12 cellular contexts compared by ENCODE assay signal in the genomic region with DNA sequence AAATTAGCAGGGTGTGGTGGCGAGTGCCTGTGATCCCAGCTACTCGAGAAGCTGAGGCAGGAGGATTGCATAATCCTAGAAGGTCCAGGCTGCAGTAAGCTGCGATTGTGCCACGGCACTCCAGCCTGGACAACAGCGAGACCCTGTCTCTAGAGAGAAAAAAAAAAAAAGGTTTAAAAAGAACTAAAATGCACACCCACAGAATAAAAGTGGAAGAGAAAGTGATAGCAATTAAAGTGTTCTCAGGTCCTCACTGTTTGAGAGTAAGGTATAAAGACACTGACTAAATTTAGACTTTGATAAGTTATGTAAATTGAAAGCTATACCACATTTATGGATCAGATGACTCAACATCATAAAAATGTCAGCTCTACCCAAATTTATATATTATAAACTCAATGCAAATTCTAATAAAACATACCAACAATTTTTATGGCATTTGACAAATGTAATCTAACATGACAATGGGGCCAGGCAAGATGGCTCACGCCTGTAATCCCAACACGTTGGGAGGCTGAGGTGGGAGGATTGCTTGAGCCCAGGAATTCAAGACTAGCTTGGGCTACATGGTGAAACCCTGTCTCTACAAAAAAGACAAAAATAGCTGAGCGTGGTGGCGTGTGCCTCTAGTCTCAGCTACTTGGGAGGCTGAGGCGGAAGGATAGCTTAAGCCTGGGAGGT. TPM values are rescaled to one million over a fixed set of nuclear protein-coding genes. Genes with fewer than 3 reads are reported as not detected.
DNase-seq lines count a peak whose midpoint lies in the region; ATAC-seq, FAIRE-seq and TF ChIP-seq lines count a peak whose summit lies in the region.
"Had no signal": no experiment of that assay in that cellular context is flagged by ENCODE, and none has a peak within 500 bp of the region (broad histone marks: within the 10 kb centered on the region; RNA-seq: fewer than 3 reads in every experiment).

No MANE protein-coding gene starts in this region.

- no peak overlapping the region for H2AFZ ChIP-seq in HepG2 (ENCODE audit: low read length)

- H3K36me3 ChIP-seq in HepG2 (replicated peaks in 1 of 2; ENCODE audit: control insufficient read depth in 1 of 2, insufficient read depth in 2 of 2, low read length in 2 of 2) (peaks cover 2 to 17% of the 10 kb centered on the region in 2 experiments; a peak in 3 of 5 replicates), right lobe of liver (no peaks in the 10 kb centered on the region), Peyer's patch (peaks cover 0 to 11% (median 0%) of the 10 kb centered on the region in 3 donors), esophagus muscularis mucosa (peaks cover 0 to 16% (median 6%) of the 10 kb centered on the region in 4 donors), upper lobe of left lung (peaks cover 0 to 11% (median 4%) of the 10 kb centered on the region in 4 donors)

- H3K4me3 ChIP-seq in HepG2 (replicated peaks in 1 of 3; ENCODE audit: insufficient read depth in 1 of 3, low read depth in 2 of 3, low read length in 3 of 3) (no peak overlapping the region), right lobe of liver (no peak overlapping the region), Peyer's patch (no peak overlapping the region), esophagus muscularis mucosa (no peak overlapping the region), upper lobe of left lung (no peak overlapping the region)

- TF ChIP-seq RAD21 in HepG2 (CRISPR knock-in tag; IDR thresholded peaks at IDR 0.05) = no peak

- TF ChIP-seq CTCF in HepG2 (CRISPR knock-in tag; IDR thresholded peaks at IDR 0.05) = no peak
- TF ChIP-seq CTCF in right lobe of liver (IDR thresholded peaks at IDR 0.05) = no peak
- no peak for TF ChIP-seq CTCF in Peyer's patch (IDR thresholded peaks at IDR 0.05)
- TF ChIP-seq CTCF in esophagus muscularis mucosa (IDR thresholded peaks at IDR 0.05) = no peak
- no peak for TF ChIP-seq CTCF in upper lobe of left lung (IDR thresholded peaks at IDR 0.05)

- H3K4me2 ChIP-seq in HepG2 (ENCODE audit: low read depth, low read length) = no peak overlapping the region

- POLR2A ChIA-PET in HepG2 (lab: Yijun Ruan, JAX) = no interaction called here

- ATAC-seq in HepG2 = no peak
- no peak for ATAC-seq in right lobe of liver
- peak in 1 of 2 donors; percentile 57 for ATAC-seq in upper lobe of left lung (ENCODE audit: low FRiP score in 2 of 2)
- no peak for ATAC-seq in esophagus mucosa

- CTCF ChIA-PET in HepG2 (lab: Yijun Ruan, JAX; ENCODE audit: low intra/inter-chr PET ratio, low total read pairs) = no interaction called here

- FAIRE-seq in HepG2 (lab: Jason Lieb, UNC) = no peak

- no peak overlapping the region for H3K9ac ChIP-seq in HepG2 (ENCODE audit: insufficient read depth, low read depth, low read length)

- peaks cover 13% of the 10 kb centered on the region for H3K79me2 ChIP-seq in HepG2 (ENCODE audit: insufficient read depth, low read length)

- TF ChIP-seq EP300 in HepG2 (IDR thresholded peaks at IDR 0.05; ENCODE audit: low read depth in 2 of 2, low read length in 2 of 2) (no peak), HepG2 (CRISPR knock-in tag; IDR thresholded peaks at IDR 0.05; ENCODE audit: borderline replicate concordance) (no peak), esophagus muscularis mucosa (IDR thresholded peaks at IDR 0.05) (no peak), upper lobe of left lung (IDR thresholded peaks at IDR 0.05) (no peak)

- intact Hi-C loops in HepG2 (cut with micrococcal nuclease; ENCODE audit: unreplicated experiment) = no loop called here
- intact Hi-C loops in right lobe of liver (cut with DNase I) = no loop called here
- intact Hi-C loops in esophagus muscularis mucosa (cut with DNase I) = no loop called here

- DNase-seq in HepG2 (ENCODE audit: low spot score) (no peak), right lobe of liver (no peak), Peyer's patch (no peak), esophagus muscularis mucosa (ENCODE audit: extremely low spot score) (no peak), upper lobe of left lung (no peak), NCI-H82 treated with DMSO at 0.1 percent for 48 hours (lab: John Stamatoyannopoulos, UW; ENCODE audit: unreplicated experiment) (no peak)
- no peak for DNase-seq in stimulated activated CD4-positive, alpha-beta T cell treated with anti-CD3 and anti-CD28 coated beads, Interleukin-12 subunit alpha, Interleukin-12 subunit beta, amount 100 ng/mL, for 4 hours
- DNase-seq: activated gamma-delta T cell; SHP77 treated with DMSO at 0.1 percent for 48 hours; stimulated activated CD4-positive, alpha-beta T cell treated with anti-CD3 and anti-CD28 coated beads, Interleukin-4, amount 100 ng/mL, for 4 hours had no signal

- H3K4me1 ChIP-seq in HepG2 (ENCODE audit: insufficient read depth, low read length) (peaks cover 12% of the 10 kb centered on the region; the same call in 1 of the 2 replicates), right lobe of liver (no peaks in the 10 kb centered on the region), Peyer's patch (peaks cover 0 to 30% (median 12%) of the 10 kb centered on the region in 4 donors), esophagus muscularis mucosa (peaks cover 19 to 78% (median 69%) of the 10 kb centered on the region in 4 donors), upper lobe of left lung (peaks cover 39 to 68% (median 54%) of the 10 kb centered on the region in 4 donors)

- 95% methylated on average over 10 of the region's 10 CpGs for WGBS in HepG2 (ENCODE audit: low lambda C conversion rate)
- 76% methylated on average over 10 of the region's 10 CpGs for WGBS in right lobe of liver (ENCODE audit: insufficient coverage, low coverage, low lambda C conversion rate, missing lambda C conversion rate)
- WGBS in esophagus muscularis mucosa = 75% methylated on average over 10 of the region's 10 CpGs
- WGBS in upper lobe of left lung, 2 donors = 72% methylated on average over 10 of the region's 10 CpGs

- TF ChIP-seq POLR2A in HepG2 (IDR thresholded peaks at IDR 0.05; ENCODE audit: insufficient read depth in 1 of 2, low read depth in 2 of 2, low read length in 2 of 2) (no peak), right lobe of liver (IDR thresholded peaks at IDR 0.05) (no peak), Peyer's patch (IDR thresholded peaks at IDR 0.05) (no peak), esophagus muscularis mucosa (IDR thresholded peaks at IDR 0.05; ENCODE audit: low read depth) (no peak), upper lobe of left lung (IDR thresholded peaks at IDR 0.05) (no peak)

- no TSS peak for BruUV-seq in HepG2 (replicated peaks; lab: Mats Ljungman, UMichigan)

- no peaks in the 10 kb centered on the region for H3K27me3 ChIP-seq in HepG2 (ENCODE audit: control insufficient read depth in 1 of 2, insufficient read depth in 2 of 2, low read length in 2 of 2)
- H3K27me3 ChIP-seq in right lobe of liver = no peaks in the 10 kb centered on the region
- H3K27me3 ChIP-seq in Peyer's patch = no peaks in the 10 kb centered on the region
- no peaks in the 10 kb centered on the region for H3K27me3 ChIP-seq in esophagus muscularis mucosa
- no peaks in the 10 kb centered on the region for H3K27me3 ChIP-seq in upper lobe of left lung

- in situ Hi-C loops in HepG2 (cut with HindIII; ENCODE audit: extremely low pct_ligation_motif_present, low pct_unique_long_range_greater_than_20kb) = no loop called here

- H3K27ac ChIP-seq in HepG2 (ENCODE audit: extremely low read length, insufficient read depth, low read length) (no peak overlapping the region), right lobe of liver (no peak overlapping the region), Peyer's patch (peak overlapping the region in 3 of 4 donors; percentile 9 to 73 (median 29)), esophagus muscularis mucosa (replicated peaks in 1 of 4) (peak overlapping the region in 3 of 4 donors; percentile 20 to 44 (median 22)), upper lobe of left lung (peak overlapping the region in 3 of 4 donors; percentile 40 to 80 (median 59))

- H3K9me3 ChIP-seq in HepG2 (ENCODE audit: low read length) (no peaks in the 10 kb centered on the region), right lobe of liver (no peaks in the 10 kb centered on the region), Peyer's patch (no peaks in the 10 kb centered on the region), esophagus muscularis mucosa (no peaks in the 10 kb centered on the region), upper lobe of left lung (no peaks in the 10 kb centered on the region)

- no peaks in the 10 kb centered on the region; the same call in 1 of the 2 replicates for H4K20me1 ChIP-seq in HepG2 (ENCODE audit: insufficient read depth, low read length)

RNA-seq across cellular contexts. Expression of a gene that starts 11.8 kb away (rescaled TPM):
- total RNA-seq in HepG2 (2016; rRNA removed; fragmentation: Illumina TruSeq; extraction: Trizol) (10.1 and 16.7 TPM in 2 replicates), right lobe of liver (10 to 100 TPM in 4 of 6 experiments, 1 to 10 TPM in 2; 9.2 to 13.3 (median 11.0) TPM), Peyer's patch (100 to 1,000 TPM in 1 of 4 donors, 10 to 100 TPM in 3; 52.1 to 138 (median 56.6) TPM), esophagus muscularis mucosa (10 to 100 TPM; 29.5 to 40.8 (median 34.6) TPM), upper lobe of left lung (10 to 100 TPM; 34.1 to 94.2 (median 42.9) TPM), esophagus mucosa (26.5 TPM)
- 7.6 and 9.2 TPM in 2 replicates for total RNA-seq in HepG2 (2016; cell fraction: cytosol; rRNA removed; fragmentation: Illumina TruSeq; extraction: Trizol; ENCODE audit: low read depth)
- total RNA-seq in HepG2 (2016; cell fraction: insoluble cytoplasmic fraction; rRNA removed; fragmentation: Illumina TruSeq; extraction: Trizol) = 11.2 and 19.1 TPM in 2 replicates
- total RNA-seq in HepG2 (2016; cell fraction: membrane; rRNA removed; fragmentation: Illumina TruSeq; extraction: Trizol) = 9.9 and 11.1 TPM in 2 replicates
- total RNA-seq in HepG2 (2016; cell fraction: nucleus; rRNA removed; fragmentation: Illumina TruSeq; extraction: Trizol) = 17.0 and 18.5 TPM in 2 replicates
- polyA plus RNA-seq in HepG2 (2011; rRNA removed) = 17.0 and 21.0 TPM in 2 replicates
- 10.1 and 18.8 TPM in 2 replicates for polyA plus RNA-seq in HepG2 (2011; cell fraction: cytosol; rRNA removed)
- polyA plus RNA-seq in HepG2 (2011; cell fraction: nucleus; rRNA removed) = 96.3 and 129 TPM in 2 replicates
- polyA plus RNA-seq in HepG2 (2012) = 7.7 and 12.7 TPM in 2 replicates
- polyA plus RNA-seq in HepG2 (2016; cell fraction: cytosol; fragmentation: Illumina TruSeq; extraction: Trizol; ENCODE audit: low read depth) = 3.5 and 3.6 TPM in 2 replicates
- 11.1 and 12.0 TPM in 2 replicates for polyA plus RNA-seq in HepG2 (2016; cell fraction: insoluble cytoplasmic fraction; fragmentation: Illumina TruSeq; extraction: Trizol; ENCODE audit: low read depth)
- polyA plus RNA-seq in HepG2 (2016; cell fraction: membrane; fragmentation: Illumina TruSeq; extraction: Trizol; ENCODE audit: low read depth) = 6.7 and 7.4 TPM in 2 replicates
- 36.9 and 37.2 TPM in 2 replicates for polyA plus RNA-seq in HepG2 (2016; cell fraction: nucleus; fragmentation: Illumina TruSeq; extraction: Trizol; ENCODE audit: insufficient read depth, low read depth)
- polyA minus RNA-seq in HepG2 (2011; rRNA and poly(A)+ RNA removed; ENCODE audit: low replicate concordance) = 46.0 and 46.5 TPM in 2 replicates
- polyA minus RNA-seq in HepG2 (2011; cell fraction: cytosol; rRNA and poly(A)+ RNA removed) = 6.1 and 9.8 TPM in 2 replicates
- polyA minus RNA-seq in HepG2 (2011; cell fraction: nucleus; rRNA and poly(A)+ RNA removed) = 14.4 and 22.9 TPM in 2 replicates

RNA-seq across cellular contexts. Expression of a gene that starts 39.9 kb away (rescaled TPM):
- total RNA-seq in HepG2 (2016; rRNA removed; fragmentation: Illumina TruSeq; extraction: Trizol) = 3.5 and 4.0 TPM in 2 replicates
- total RNA-seq in HepG2 (2016; cell fraction: cytosol; rRNA removed; fragmentation: Illumina TruSeq; extraction: Trizol; ENCODE audit: low read depth) = 1.8 and 2.0 TPM in 2 replicates
- total RNA-seq in HepG2 (2016; cell fraction: insoluble cytoplasmic fraction; rRNA removed; fragmentation: Illumina TruSeq; extraction: Trizol) = 3.9 and 4.6 TPM in 2 replicates
- 2.3 and 2.5 TPM in 2 replicates for total RNA-seq in HepG2 (2016; cell fraction: membrane; rRNA removed; fragmentation: Illumina TruSeq; extraction: Trizol)
- total RNA-seq in HepG2 (2016; cell fraction: nucleus; rRNA removed; fragmentation: Illumina TruSeq; extraction: Trizol) = 2.1 and 2.3 TPM in 2 replicates
- 10.5 and 12.8 TPM in 2 replicates for polyA plus RNA-seq in HepG2 (2011; rRNA removed)
- polyA plus RNA-seq in HepG2 (2011; cell fraction: cytosol; rRNA removed) = 6.1 and 9.4 TPM in 2 replicates
- 6.1 and 6.7 TPM in 2 replicates for polyA plus RNA-seq in HepG2 (2011; cell fraction: nucleus; rRNA removed)
- polyA plus RNA-seq in HepG2 (2012) = 5.5 and 6.6 TPM in 2 replicates
- 1.3 and 1.6 TPM in 2 replicates for polyA plus RNA-seq in HepG2 (2016; cell fraction: cytosol; fragmentation: Illumina TruSeq; extraction: Trizol; ENCODE audit: low read depth)
- polyA plus RNA-seq in HepG2 (2016; cell fraction: insoluble cytoplasmic fraction; fragmentation: Illumina TruSeq; extraction: Trizol; ENCODE audit: low read depth) = 4.9 and 5.4 TPM in 2 replicates
- polyA plus RNA-seq in HepG2 (2016; cell fraction: membrane; fragmentation: Illumina TruSeq; extraction: Trizol; ENCODE audit: low read depth) = 1.8 TPM in 2 replicates
- 2.9 and 3.2 TPM in 2 replicates for polyA plus RNA-seq in HepG2 (2016; cell fraction: nucleus; fragmentation: Illumina TruSeq; extraction: Trizol; ENCODE audit: insufficient read depth, low read depth)
- 14.4 TPM in 1 of 2 replicates, not detected in the other for polyA minus RNA-seq in HepG2 (2011; rRNA and poly(A)+ RNA removed; ENCODE audit: low replicate concordance)
- polyA minus RNA-seq in HepG2 (2011; cell fraction: cytosol; rRNA and poly(A)+ RNA removed) = 4.5 and 6.6 TPM in 2 replicates
- 11.3 and 12.3 TPM in 2 replicates for polyA minus RNA-seq in HepG2 (2011; cell fraction: nucleus; rRNA and poly(A)+ RNA removed)
- not detected for total RNA-seq in right lobe of liver
- not detected for total RNA-seq in Peyer's patch
- not detected for total RNA-seq in esophagus muscularis mucosa
- total RNA-seq in upper lobe of left lung = under 1 TPM in 2 of 6 donors, not detected in 4; 0.07 to 0.67 TPM
- total RNA-seq in esophagus mucosa = not detected
- total RNA-seq: myocyte had no signal

RNA-seq across cellular contexts. Expression of a gene that starts 53.7 kb away (rescaled TPM):
- total RNA-seq in HepG2 (2016; rRNA removed; fragmentation: Illumina TruSeq; extraction: Trizol) = not detected in 2 replicates
- total RNA-seq in HepG2 (2016; cell fraction: cytosol; rRNA removed; fragmentation: Illumina TruSeq; extraction: Trizol; ENCODE audit: low read depth) = not detected in 2 replicates
- not detected in 2 replicates for total RNA-seq in HepG2 (2016; cell fraction: insoluble cytoplasmic fraction; rRNA removed; fragmentation: Illumina TruSeq; extraction: Trizol)
- not detected in 2 replicates for total RNA-seq in HepG2 (2016; cell fraction: membrane; rRNA removed; fragmentation: Illumina TruSeq; extraction: Trizol)
- not detected in 2 replicates for total RNA-seq in HepG2 (2016; cell fraction: nucleus; rRNA removed; fragmentation: Illumina TruSeq; extraction: Trizol)
- polyA plus RNA-seq in HepG2 (2011; rRNA removed) = 0.10 and 0.20 TPM in 2 replicates
- 0.05 and 0.16 TPM in 2 replicates for polyA plus RNA-seq in HepG2 (2011; cell fraction: cytosol; rRNA removed)
- 0.31 and 0.32 TPM in 2 replicates for polyA plus RNA-seq in HepG2 (2011; cell fraction: nucleus; rRNA removed)
- 0.20 TPM in 2 replicates for polyA plus RNA-seq in HepG2 (2012)
- not detected in 2 replicates for polyA plus RNA-seq in HepG2 (2016; cell fraction: cytosol; fragmentation: Illumina TruSeq; extraction: Trizol; ENCODE audit: low read depth)
- polyA plus RNA-seq in HepG2 (2016; cell fraction: insoluble cytoplasmic fraction; fragmentation: Illumina TruSeq; extraction: Trizol; ENCODE audit: low read depth) = not detected in 2 replicates
- polyA plus RNA-seq in HepG2 (2016; cell fraction: membrane; fragmentation: Illumina TruSeq; extraction: Trizol; ENCODE audit: low read depth) = not detected in 2 replicates
- not detected in 2 replicates for polyA plus RNA-seq in HepG2 (2016; cell fraction: nucleus; fragmentation: Illumina TruSeq; extraction: Trizol; ENCODE audit: insufficient read depth, low read depth)
- polyA minus RNA-seq in HepG2 (2011; rRNA and poly(A)+ RNA removed; ENCODE audit: low replicate concordance) = 0.47 TPM in 1 of 2 replicates, not detected in the other
- not detected in 2 replicates for polyA minus RNA-seq in HepG2 (2011; cell fraction: cytosol; rRNA and poly(A)+ RNA removed)
- 0.50 TPM in 1 of 2 replicates, not detected in the other for polyA minus RNA-seq in HepG2 (2011; cell fraction: nucleus; rRNA and poly(A)+ RNA removed)
- total RNA-seq in right lobe of liver = 1 to 10 TPM in 4 of 6 experiments, under 1 TPM in 2; 0.54 to 2.0 (median 1.2) TPM
- 1 to 10 TPM in 3 of 4 donors, not detected in 1; 1.1 to 5.2 (median 1.1) TPM for total RNA-seq in Peyer's patch
- 100 to 1,000 TPM; 111 to 408 (median 279) TPM for total RNA-seq in esophagus muscularis mucosa
- 1 to 10 TPM; 1.0 to 9.2 (median 3.0) TPM for total RNA-seq in upper lobe of left lung
- 1.6 TPM for total RNA-seq in esophagus mucosa

RNA-seq across cellular contexts. Expression of a gene that starts 57.7 kb away (rescaled TPM):
- total RNA-seq in HepG2 (2016; rRNA removed; fragmentation: Illumina TruSeq; extraction: Trizol) = not detected in 2 replicates
- not detected in 2 replicates for total RNA-seq in HepG2 (2016; cell fraction: cytosol; rRNA removed; fragmentation: Illumina TruSeq; extraction: Trizol; ENCODE audit: low read depth)
- not detected in 2 replicates for total RNA-seq in HepG2 (2016; cell fraction: insoluble cytoplasmic fraction; rRNA removed; fragmentation: Illumina TruSeq; extraction: Trizol)
- not detected in 2 replicates for total RNA-seq in HepG2 (2016; cell fraction: membrane; rRNA removed; fragmentation: Illumina TruSeq; extraction: Trizol)
- total RNA-seq in HepG2 (2016; cell fraction: nucleus; rRNA removed; fragmentation: Illumina TruSeq; extraction: Trizol) = not detected in 2 replicates
- 0.03 and 0.07 TPM in 2 replicates for polyA plus RNA-seq in HepG2 (2011; rRNA removed)
- polyA plus RNA-seq in HepG2 (2011; cell fraction: cytosol; rRNA removed) = not detected in 2 replicates
- 0.47 and 1.8 TPM in 2 replicates for polyA plus RNA-seq in HepG2 (2011; cell fraction: nucleus; rRNA removed)
- 0.25 TPM in 1 of 2 replicates, not detected in the other for polyA plus RNA-seq in HepG2 (2012)
- polyA plus RNA-seq in HepG2 (2016; cell fraction: cytosol; fragmentation: Illumina TruSeq; extraction: Trizol; ENCODE audit: low read depth) = not detected in 2 replicates
- not detected in 2 replicates for polyA plus RNA-seq in HepG2 (2016; cell fraction: insoluble cytoplasmic fraction; fragmentation: Illumina TruSeq; extraction: Trizol; ENCODE audit: low read depth)
- polyA plus RNA-seq in HepG2 (2016; cell fraction: membrane; fragmentation: Illumina TruSeq; extraction: Trizol; ENCODE audit: low read depth) = not detected in 2 replicates
- polyA plus RNA-seq in HepG2 (2016; cell fraction: nucleus; fragmentation: Illumina TruSeq; extraction: Trizol; ENCODE audit: insufficient read depth, low read depth) = not detected in 2 replicates
- 0.88 TPM in 1 of 2 replicates, not detected in the other for polyA minus RNA-seq in HepG2 (2011; rRNA and poly(A)+ RNA removed; ENCODE audit: low replicate concordance)
- not detected in 2 replicates for polyA minus RNA-seq in HepG2 (2011; cell fraction: cytosol; rRNA and poly(A)+ RNA removed)
- 0.75 and 2.3 TPM in 2 replicates for polyA minus RNA-seq in HepG2 (2011; cell fraction: nucleus; rRNA and poly(A)+ RNA removed)
- under 1 TPM in 2 of 6 experiments, not detected in 4; 0.43 to 0.47 TPM for total RNA-seq in right lobe of liver
- under 1 TPM in 1 of 4 donors, not detected in 3; 0.47 TPM for total RNA-seq in Peyer's patch
- under 1 TPM in 3 of 4 donors, not detected in 1; 0.17 to 0.42 (median 0.33) TPM for total RNA-seq in esophagus muscularis mucosa
- total RNA-seq in upper lobe of left lung = under 1 TPM in 3 of 6 donors, not detected in 3; 0.20 to 0.89 (median 0.49) TPM
- 0.08 TPM for total RNA-seq in esophagus mucosa

Comparison
In these comparisons a context has a peak if more than half of its experiments do, and no peak if none do; other contexts are left out.
1. H3K27ac ChIP-seq: peak in Peyer's patch (3 of 4), esophagus muscularis mucosa (3 of 4) and upper lobe of left lung (3 of 4); none in HepG2 (single experiment) and right lobe of liver (0 of 3).
2. RNA of a gene that starts 53.7 kb away (total RNA-seq): 111 to 408 TPM in esophagus muscularis mucosa; 1.0 to 9.2 TPM in upper lobe of left lung, 1.6 TPM in esophagus mucosa (single experiment), 0.54 to 2.0 TPM in right lobe of liver, 1.1 to 5.2 TPM in Peyer's patch and not detected in HepG2; every median in the first group is over 10 times any median in the second.